Comparison of ENCODE assay signal across 8 cellular contexts in the genomic region with DNA sequence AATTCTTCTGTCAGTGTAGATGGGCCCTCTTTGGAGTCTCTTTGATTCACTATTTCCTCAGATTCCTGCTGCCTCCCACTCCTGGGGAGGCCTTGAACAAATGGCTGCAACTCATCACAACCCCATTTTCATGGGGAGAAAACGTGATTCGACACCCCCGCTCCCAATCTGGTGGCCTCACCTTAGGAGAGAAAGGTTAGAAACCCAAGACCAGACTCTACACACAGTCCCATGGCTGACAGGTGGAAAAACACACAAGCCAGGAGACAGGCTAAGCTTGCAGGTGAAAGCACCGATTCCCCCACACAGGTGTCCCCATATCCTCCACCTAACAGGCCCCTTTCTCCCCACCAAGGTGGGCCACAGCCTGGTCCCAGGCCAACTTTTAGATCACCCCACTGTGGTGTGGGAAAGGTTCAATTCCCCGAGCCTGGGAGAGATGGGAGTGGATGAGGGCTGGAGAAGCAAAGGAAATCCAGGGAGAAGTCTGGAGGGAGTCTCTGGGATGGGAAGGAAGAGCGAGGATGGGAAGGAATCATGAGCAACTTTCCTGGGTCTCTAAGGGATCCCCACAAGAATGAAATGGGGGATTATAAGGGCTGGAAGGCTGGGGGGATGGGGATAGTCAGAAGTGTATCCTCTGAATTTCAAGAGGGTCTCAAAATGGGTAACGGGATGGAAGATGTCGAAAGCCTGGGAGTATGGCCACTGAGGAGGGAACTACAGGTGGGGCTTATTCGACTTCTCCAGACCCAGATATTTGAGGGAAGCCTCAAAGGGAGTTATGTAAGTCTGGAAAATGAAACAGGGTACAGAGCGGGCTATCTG. TPM values are rescaled to one million over a fixed set of nuclear protein-coding genes. Genes with fewer than 3 reads are reported as not detected.
DNase-seq lines count a peak whose midpoint lies in the region; ATAC-seq and TF ChIP-seq lines count a peak whose summit lies in the region.

No MANE protein-coding gene starts in this region.

- no peak overlapping the region for H2BK15ac ChIP-seq in H9 (ENCODE audit: low read depth, low read length)

- no peak overlapping the region for H3K27ac ChIP-seq in H9 (ENCODE audit: insufficient read length, low read depth, low read length)

- H3K79me2 ChIP-seq in H9 (ENCODE audit: insufficient read depth, low read length), result peaks cover 23% of the 10 kb centered on the region; the same call in 1 of the 2 replicates

- H4K5ac ChIP-seq in H9 (ENCODE audit: insufficient read length, low read depth, low read length), result no peak overlapping the region

- H4K20me1 ChIP-seq in H9 (ENCODE audit: control insufficient read depth, insufficient read depth, insufficient read length), result no peaks in the 10 kb centered on the region

- no peak overlapping the region for H4K91ac ChIP-seq in H9 (ENCODE audit: insufficient read length, low read depth, low read length)

- no peak for TF ChIP-seq CTCF in H9 (conservative IDR thresholded peaks at IDR 0.05)
- no peak for TF ChIP-seq CTCF in WI38 (IDR thresholded peaks at IDR 0.05; ENCODE audit: low read depth, low read length)
- TF ChIP-seq CTCF in fibroblast of mammary gland (conservative IDR thresholded peaks at IDR 0.05; ENCODE audit: control insufficient read depth, insufficient read depth, low read depth, low read length), result no peak
- no peak for TF ChIP-seq CTCF in retinal pigment epithelial cell (conservative IDR thresholded peaks at IDR 0.05; ENCODE audit: low read depth, low read length)

- peaks cover 11 to 39% (median 26%) of the 10 kb centered on the region in 3 experiments; a peak in 6 of 7 replicates for H3K36me3 Mint-ChIP-seq in H9 (ENCODE audit: insufficient read depth in 1 of 3, low read depth in 3 of 3)

- no peak overlapping the region for H3K23ac ChIP-seq in H9 (ENCODE audit: insufficient read length, low read depth, low read length)

- H3K9me3 Mint-ChIP-seq in H9, result no peaks in the 10 kb centered on the region; a peak in 1 of 5 replicates

- peaks cover 10% of the 10 kb centered on the region for H3K23me2 ChIP-seq in H9 (ENCODE audit: insufficient read length, low read depth, low read length, poor library complexity, severe bottlenecking)

- no peak overlapping the region for H3T11ph ChIP-seq in H9 (ENCODE audit: low read length)

- H2AK5ac ChIP-seq in H9 (ENCODE audit: insufficient read length, low read length), result no peak overlapping the region

- H3K4ac ChIP-seq in H9 (ENCODE audit: low read depth, low read length), result no peak overlapping the region

- peak overlapping the region; percentile 100 for H3K4me3 ChIP-seq in WI38 (ENCODE audit: low read depth, low read length)
- peak overlapping the region; percentile 92 for H3K4me3 ChIP-seq in fibroblast of mammary gland (ENCODE audit: control insufficient read depth, low read depth, low read length)
- peak overlapping the region; percentile 99 for H3K4me3 ChIP-seq in retinal pigment epithelial cell (ENCODE audit: low read length)

- no peak overlapping the region for H2BK12ac ChIP-seq in H9 (ENCODE audit: insufficient read length, low read depth, low read length)

- peak overlapping the region; percentile 46; the same call in 1 of the 2 replicates for H3K14ac ChIP-seq in H9 (ENCODE audit: insufficient read depth, low read length)

- WGBS in H9 (ENCODE audit: extremely low coverage, insufficient read length, low lambda C conversion rate), result no CpG with 5 or more reads among the region's 10 CpGs

- peak overlapping the region; percentile 71 for H3K4me2 ChIP-seq in H9 (ENCODE audit: insufficient read depth, insufficient read length, low read length)

- no peak overlapping the region for H2BK5ac ChIP-seq in H9 (ENCODE audit: insufficient read length, low read length)

- DNase-seq in H9 (no peak), fibroblast of mammary gland (ENCODE audit: low read depth) (no peak), retinal pigment epithelial cell (ENCODE audit: low read depth) (no peak), amygdala (lab: John Stamatoyannopoulos, UW) (no peak), DMS79 treated with DMSO at 0.1 percent for 48 hours (lab: John Stamatoyannopoulos, UW) (no peak)

- H3K4me1 Mint-ChIP-seq in H9, result peaks cover 49 to 51% of the 10 kb centered on the region in 2 experiments

- no peak overlapping the region for H2BK20ac ChIP-seq in H9 (ENCODE audit: low read depth, low read length, poor library complexity, severe bottlenecking)

- H3K4me3 Mint-ChIP-seq in H9, result peak overlapping the region; percentile 89 to 97

- H3K27me3 ChIP-seq in H9 (ENCODE audit: insufficient read depth, low read length), result no peaks in the 10 kb centered on the region

- H2BK120ac ChIP-seq in H9 (ENCODE audit: low read depth, low read length, poor library complexity, severe bottlenecking), result no peak overlapping the region

- H3K27me3 Mint-ChIP-seq in H9 (ENCODE audit: low read depth), result no peaks in the 10 kb centered on the region

- H3K79me1 ChIP-seq in H9 (ENCODE audit: insufficient read depth, low read depth, low read length, poor library complexity, severe bottlenecking), result peaks cover 9% of the 10 kb centered on the region

- H3K18ac ChIP-seq in H9 (ENCODE audit: insufficient read length, low read depth, low read length), result no peak overlapping the region

- no peak for ATAC-seq in HG02981 (IDR thresholded peaks at IDR 0.05; ENCODE audit: unreplicated experiment)
- ATAC-seq in GM21381 (IDR thresholded peaks at IDR 0.05; ENCODE audit: unreplicated experiment), result no peak

- no peaks in the 10 kb centered on the region for H3K4me1 ChIP-seq in H9 (ENCODE audit: insufficient read depth, low read length)

- peak overlapping the region; percentile 69 for H3K9ac ChIP-seq in H9 (ENCODE audit: extremely low read depth, insufficient read length, low read length)

- H3K27ac Mint-ChIP-seq in H9, result peak overlapping the region; percentile 80 to 97 (median 85)

- H2AFZ ChIP-seq in H9 (ENCODE audit: low read length), result no peak overlapping the region

- no peak overlapping the region for H4K8ac ChIP-seq in H9 (replicated peaks; ENCODE audit: insufficient read length, low read depth, low read length)

- H3K9me3 ChIP-seq in H9 (ENCODE audit: control insufficient read depth, low read depth, low read length), result no peaks in the 10 kb centered on the region

- H3K56ac ChIP-seq in H9 (ENCODE audit: insufficient read length, low read depth, low read length), result no peak overlapping the region

RNA-seq across cellular contexts. Expression of gene PLAGL2, which starts 0.9 kb away (rescaled TPM):
- 42.8 and 44.4 TPM in 2 replicates for total RNA-seq in H9 (2021)

RNA-seq across cellular contexts. Expression of gene POFUT1, which starts 1.1 kb away (rescaled TPM):
- 39.0 and 41.2 TPM in 2 replicates for total RNA-seq in H9 (2021)
